In genomic region chr3:35675206-35675605, GRCh38 we compare ENCODE assay signal across 22 cellular contexts. TPM values are rescaled to one million over a fixed set of nuclear protein-coding genes. Genes with fewer than 3 reads are reported as not detected.
"Had no signal": no experiment of that assay in that cellular context is flagged by ENCODE, and none has a peak within 500 bp of the region (broad histone marks: within the 10 kb centered on the region; RNA-seq: fewer than 3 reads in every experiment).

No MANE protein-coding gene starts in this region.

- H3K79me2 ChIP-seq: parathyroid adenoma had no signal

- H3K4me1 ChIP-seq: adrenal gland, parathyroid adenoma, spleen, upper lobe of right lung had no signal

- H3K36me3 ChIP-seq: adrenal gland, spleen, upper lobe of right lung had no signal

- H3K4me3 ChIP-seq: adrenal gland, spleen, upper lobe of right lung had no signal

- H3K27ac ChIP-seq: adrenal gland, parathyroid adenoma, spleen, upper lobe of right lung had no signal

- H3K4me1 Mint-ChIP-seq: activated T-helper 17 cell treated with anti-CD3 and anti-CD28 coated beads, Interleukin-2, amount 50 U/mL, for 72 hours; memory B cell; WTC11 had no signal

- H3K9me3 ChIP-seq: adrenal gland, spleen, upper lobe of right lung had no signal

- H3K27me3 ChIP-seq: adrenal gland, spleen, upper lobe of right lung had no signal

- H3K4me3 Mint-ChIP-seq: activated naive CD8-positive, alpha-beta T cell; activated T-cell treated with anti-CD3 and anti-CD28 coated beads, Interleukin-2, amount 50 U/mL, for 24 hours; activated T-helper 17 cell treated with anti-CD3 and anti-CD28 coated beads, Interleukin-2, amount 50 U/mL, for 72 hours; memory B cell; T-helper 1 cell treated with Interleukin-12 subunit alpha and Interleukin-12 subunit beta and Interleukin-4 antibody, amounts not matched to agents 30 μg/mL and 1 μg/mL, for 36 hours; WTC11 had no signal

- H3K27me3 Mint-ChIP-seq: activated naive CD8-positive, alpha-beta T cell; activated T-cell treated with anti-CD3 and anti-CD28 coated beads, Interleukin-2, amount 50 U/mL, for 24 hours; activated T-helper 17 cell treated with anti-CD3 and anti-CD28 coated beads, Interleukin-2, amount 50 U/mL, for 72 hours had no signal

- ATAC-seq: activated T-helper 17 cell treated with anti-CD3 and anti-CD28 coated beads, Interleukin-2, amount 50 U/mL, for 72 hours; sciatic nerve; upper lobe of right lung; WTC11 had no signal

- H2AFZ ChIP-seq: parathyroid adenoma had no signal

- H3K36me3 Mint-ChIP-seq: activated naive CD8-positive, alpha-beta T cell; memory B cell; WTC11 had no signal

- H3K27ac Mint-ChIP-seq: activated naive CD8-positive, alpha-beta T cell; activated T-cell treated with anti-CD3 and anti-CD28 coated beads, Interleukin-2, amount 50 U/mL, for 24 hours; activated T-helper 17 cell treated with anti-CD3 and anti-CD28 coated beads, Interleukin-2, amount 50 U/mL, for 72 hours; memory B cell; T-helper 1 cell treated with Interleukin-12 subunit alpha and Interleukin-12 subunit beta and Interleukin-4 antibody, amounts not matched to agents 30 μg/mL and 1 μg/mL, for 36 hours; WTC11 had no signal

- H3K9me3 Mint-ChIP-seq: activated T-cell treated with anti-CD3 and anti-CD28 coated beads, Interleukin-2, amount 50 U/mL, for 24 hours; activated T-helper 17 cell treated with anti-CD3 and anti-CD28 coated beads, Interleukin-2, amount 50 U/mL, for 72 hours; memory B cell; T-helper 1 cell treated with Interleukin-12 subunit alpha and Interleukin-12 subunit beta and Interleukin-4 antibody, amounts not matched to agents 30 μg/mL and 1 μg/mL, for 36 hours; WTC11 had no signal

- H3K9ac ChIP-seq: parathyroid adenoma had no signal

- DNase-seq: activated CD8-positive, alpha-beta memory T cell treated with anti-CD3 and anti-CD28 coated beads, Interleukin-2, amount 50 U/mL, for 4 hours; activated T-cell treated with anti-CD3 and anti-CD28 coated beads, Interleukin-2, amount 50 U/mL, for 24 hours; dermis blood vessel endothelial cell; effector memory CD4-positive, alpha-beta T cell; foreskin melanocyte; hippocampal formation; nucleus accumbens; spleen; stimulated activated CD4-positive, alpha-beta T cell treated with anti-CD3 and anti-CD28 coated beads, Interleukin-4, amount 100 ng/mL, for 1 hour; stimulated activated naive CD4-positive, alpha-beta T cell treated with Interleukin-2 at 50 U/mL for 16 hours; T1000; upper lobe of right lung had no signal

RNA-seq across cellular contexts. Expression of gene ARPP21, which starts 35.9 kb away (rescaled TPM):
- total RNA-seq: activated T-helper 17 cell treated with anti-CD3 and anti-CD28 coated beads, Interleukin-2, amount 50 U/mL, for 72 hours; adrenal gland; cardiac septum; dermis blood vessel endothelial cell; lower leg skin; upper lobe of right lung; WTC11 had no signal
